Comparison of ENCODE assay signal across 8 cellular contexts in the genomic region with DNA sequence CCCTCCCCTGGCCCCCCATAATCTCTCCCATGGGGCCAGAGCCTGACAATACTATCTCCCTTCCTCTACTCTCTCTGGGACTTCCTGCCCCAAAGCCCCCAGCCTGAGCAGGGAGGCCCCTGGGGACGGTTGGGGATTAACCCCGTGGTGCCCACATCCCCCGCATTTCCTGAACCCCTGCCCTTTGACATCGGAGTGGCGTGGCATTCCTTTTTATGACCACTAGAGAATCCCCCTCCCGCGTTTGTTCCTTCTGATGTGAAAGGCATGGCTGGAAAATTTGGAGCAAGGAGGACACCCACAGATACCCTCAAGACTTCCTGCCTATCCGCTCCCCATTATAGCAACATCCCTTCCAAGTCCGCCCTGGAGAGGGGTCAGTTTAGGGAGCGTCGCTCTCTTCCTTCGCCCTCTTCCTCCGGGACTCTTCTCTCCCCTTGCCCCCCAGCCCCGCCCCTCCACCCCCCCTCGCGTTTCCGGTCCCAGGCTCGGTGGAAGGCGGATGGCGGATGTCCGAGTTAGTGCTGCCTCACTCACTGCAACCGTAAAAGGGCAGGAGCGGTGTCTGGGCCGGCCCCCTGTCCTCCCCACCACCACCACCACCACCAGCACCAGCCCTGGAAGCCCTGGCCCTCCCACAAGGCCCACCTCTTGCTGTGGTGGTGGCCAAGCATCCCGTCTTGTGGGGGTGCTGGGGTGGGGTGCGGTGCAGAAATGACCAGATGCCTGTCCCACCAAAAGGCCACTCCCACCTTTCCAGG. TPM values are rescaled to one million over a fixed set of nuclear protein-coding genes. Genes with fewer than 3 reads are reported as not detected.
DNase-seq lines count a peak whose midpoint lies in the region.

No MANE protein-coding gene starts in this region.

- H3K27me3 ChIP-seq in HAP-1 (ENCODE audit: low read depth) (no peaks in the 10 kb centered on the region), layer of hippocampus (ENCODE audit: control insufficient read depth, insufficient read depth, low read length) (no peaks in the 10 kb centered on the region)

- no peaks in the 10 kb centered on the region; the same call in 1 of the 2 replicates for H3K36me3 ChIP-seq in HAP-1 (replicated peaks)

- peak overlapping the region; percentile 94 for H3K4me3 ChIP-seq in HAP-1

- H3K4me1 Mint-ChIP-seq in stimulated activated naive CD8-positive, alpha-beta T cell treated with anti-CD3 and anti-CD28 coated beads, Interleukin-15, Interleukin-2, amounts not matched to agents 100 ng/mL and 50 ng/mL, for 24 hours (ENCODE audit: low read depth): peaks cover 64% of the 10 kb centered on the region

- peak overlapping the region; percentile 92 for H3K27ac Mint-ChIP-seq in stimulated activated naive CD8-positive, alpha-beta T cell treated with anti-CD3 and anti-CD28 coated beads, Interleukin-15, Interleukin-2, amounts not matched to agents 100 ng/mL and 50 ng/mL, for 24 hours

- H3K9me3 ChIP-seq in HAP-1: no peaks in the 10 kb centered on the region; the same call in 1 of the 2 replicates

- peaks cover 10% of the 10 kb centered on the region for H3K4me1 ChIP-seq in HAP-1

- H3K27me3 Mint-ChIP-seq in stimulated activated naive CD8-positive, alpha-beta T cell treated with anti-CD3 and anti-CD28 coated beads, Interleukin-15, Interleukin-2, amounts not matched to agents 100 ng/mL and 50 ng/mL, for 24 hours: no peaks in the 10 kb centered on the region

- H3K4me3 Mint-ChIP-seq in stimulated activated naive CD8-positive, alpha-beta T cell treated with anti-CD3 and anti-CD28 coated beads, Interleukin-15, Interleukin-2, amounts not matched to agents 100 ng/mL and 50 ng/mL, for 24 hours: peak overlapping the region; percentile 97

- no peaks in the 10 kb centered on the region for H3K9me3 Mint-ChIP-seq in stimulated activated naive CD8-positive, alpha-beta T cell treated with anti-CD3 and anti-CD28 coated beads, Interleukin-15, Interleukin-2, amounts not matched to agents 100 ng/mL and 50 ng/mL, for 24 hours

- in situ Hi-C loops in HAP-1 (cut with MboI; ENCODE audit: low sequenced_read_pairs): no loop called here

- peak overlapping the region; percentile 84 for H3K27ac ChIP-seq in layer of hippocampus (ENCODE audit: low read depth, low read length)

- DNase-seq in COR-L47 (lab: John Stamatoyannopoulos, UW): peak; percentile 48
- peak; percentile 27 to 70 for DNase-seq in HAP-1 (ENCODE audit: low spot score in 2 of 2)
- peak; percentile 87 for DNase-seq in RPMI7951 (ENCODE audit: low read depth)
- DNase-seq in cerebellum (ENCODE audit: low spot score): peak; percentile 50
- DNase-seq in NCI-H1417 treated with DMSO at 0.1 percent for 48 hours (lab: John Stamatoyannopoulos, UW): no peak
- no peak for DNase-seq in effector CD8-positive, alpha-beta T cell (lab: John Stamatoyannopoulos, UW)

- H3K36me3 Mint-ChIP-seq in stimulated activated naive CD8-positive, alpha-beta T cell treated with anti-CD3 and anti-CD28 coated beads, Interleukin-15, Interleukin-2, amounts not matched to agents 100 ng/mL and 50 ng/mL, for 24 hours (ENCODE audit: low read depth): peaks cover 24% of the 10 kb centered on the region

RNA-seq across cellular contexts. Expression of a gene that starts 1.8 kb away (rescaled TPM):
- total RNA-seq in RPMI7951 (2014; rRNA removed; shearing (Covaris generic)): 53.8 and 79.1 TPM in 2 replicates
- total RNA-seq in cerebellum: 11.2 TPM

RNA-seq across cellular contexts. Expression of a gene that starts 10.9 kb away (rescaled TPM):
- total RNA-seq in RPMI7951 (2014; rRNA removed; shearing (Covaris generic)): 1.8 and 2.3 TPM in 2 replicates
- not detected for total RNA-seq in cerebellum

RNA-seq across cellular contexts. Expression of a gene that starts 12.3 kb away (rescaled TPM):
- total RNA-seq in RPMI7951 (2014; rRNA removed; shearing (Covaris generic)): 12.9 TPM in 2 replicates
- total RNA-seq in cerebellum: 36.0 TPM

RNA-seq across cellular contexts. Expression of a gene that starts 41.3 kb away (rescaled TPM):
- 0.96 and 1.6 TPM in 2 replicates for total RNA-seq in RPMI7951 (2014; rRNA removed; shearing (Covaris generic))
- total RNA-seq in cerebellum: 2.5 TPM

Comparison
In these comparisons a context has a peak if more than half of its experiments do, and no peak if none do; other contexts are left out.
1. DNase-seq: peak in COR-L47 (single experiment), HAP-1 (2 of 2), RPMI7951 (single experiment) and cerebellum (single experiment); none in NCI-H1417 treated with DMSO at 0.1 percent for 48 hours (single experiment) and effector CD8-positive, alpha-beta T cell (single experiment).